1 cellular context compared by ENCODE assay signal in genomic region chr4:105149771-105150170, GRCh38.
TF ChIP-seq lines count a peak whose summit lies in the region.

No MANE protein-coding gene starts in this region.

TF ChIP-seq in GM12878, 131 proteins besides CTCF, POLR2A, EP300 and RAD21:
- TF ChIP-seq, protein P1, sequence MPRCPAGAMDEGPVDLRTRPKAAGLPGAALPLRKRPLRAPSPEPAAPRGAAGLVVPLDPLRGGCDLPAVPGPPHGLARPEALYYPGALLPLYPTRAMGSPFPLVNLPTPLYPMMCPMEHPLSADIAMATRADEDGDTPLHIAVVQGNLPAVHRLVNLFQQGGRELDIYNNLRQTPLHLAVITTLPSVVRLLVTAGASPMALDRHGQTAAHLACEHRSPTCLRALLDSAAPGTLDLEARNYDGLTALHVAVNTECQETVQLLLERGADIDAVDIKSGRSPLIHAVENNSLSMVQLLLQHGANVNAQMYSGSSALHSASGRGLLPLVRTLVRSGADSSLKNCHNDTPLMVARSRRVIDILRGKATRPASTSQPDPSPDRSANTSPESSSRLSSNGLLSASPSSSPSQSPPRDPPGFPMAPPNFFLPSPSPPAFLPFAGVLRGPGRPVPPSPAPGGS (IDR thresholded peaks at IDR 0.05; ENCODE audit: borderline replicate concordance, insufficient read depth, low read depth, low read length, poor library complexity, severe bottlenecking), result no peak
- 0 out of 4 replicates have a peak, but pooled peaks of 1 of the 2 experiments have one; percentile 11 for TF ChIP-seq IKZF2 (IDR thresholded peaks at IDR 0.05)
